ENCODE assay signal across 15 cellular contexts in the genomic region with DNA sequence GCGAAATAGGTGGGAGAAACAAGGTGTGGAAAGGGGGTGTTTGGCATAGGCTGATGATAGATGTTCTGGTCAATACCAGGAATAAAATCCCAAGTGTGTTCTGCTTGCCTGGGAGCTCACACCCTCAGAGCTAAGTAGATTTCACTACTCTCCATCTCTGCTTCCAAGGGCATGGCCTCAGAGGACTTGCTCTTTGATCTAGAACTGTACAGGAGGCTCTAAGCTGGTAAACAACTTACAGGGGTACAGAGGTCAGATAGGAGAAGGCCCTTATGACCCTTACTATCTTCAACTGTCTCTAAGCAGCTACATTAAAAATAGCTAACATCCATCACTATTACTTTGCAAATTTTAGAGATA.
DNase-seq lines count a peak whose midpoint lies in the region; ATAC-seq and TF ChIP-seq lines count a peak whose summit lies in the region.
"Had no signal": no experiment of that assay in that cellular context is flagged by ENCODE, and none has a peak within 500 bp of the region (broad histone marks: within the 10 kb centered on the region; RNA-seq: fewer than 3 reads in every experiment).

No MANE protein-coding gene starts in this region.

- H3K36me3 Mint-ChIP-seq in activated T-cell treated with anti-CD3 and anti-CD28 coated beads, Interleukin-2, amount 50 U/mL, for 24 hours (ENCODE audit: low read depth), result peaks cover 69% of the 10 kb centered on the region
- H3K36me3 Mint-ChIP-seq in activated T-cell treated with anti-CD3 and anti-CD28 coated beads, Interleukin-2, amount 50 U/mL, for 4 hours (ENCODE audit: insufficient read depth), result peaks cover 68% of the 10 kb centered on the region
- H3K36me3 Mint-ChIP-seq in activated B cell treated with CpG ODN at 0.5 μM for 24 hours (ENCODE audit: low read depth), result peaks cover 74% of the 10 kb centered on the region

- H3K27me3 ChIP-seq in DND-41 (ENCODE audit: insufficient read depth, low read length, poor library complexity) (no peaks in the 10 kb centered on the region), neutrophil (no peaks in the 10 kb centered on the region)
- H3K27me3 ChIP-seq: brain microvascular endothelial cell had no signal

- no peaks in the 10 kb centered on the region for H3K27me3 Mint-ChIP-seq in activated T-cell treated with anti-CD3 and anti-CD28 coated beads, Interleukin-2, amount 50 U/mL, for 24 hours
- H3K27me3 Mint-ChIP-seq in activated T-cell treated with anti-CD3 and anti-CD28 coated beads, Interleukin-2, amount 50 U/mL, for 4 hours (ENCODE audit: low read depth), result no peaks in the 10 kb centered on the region
- H3K27me3 Mint-ChIP-seq in activated B cell treated with CpG ODN at 0.5 μM for 24 hours, result no peaks in the 10 kb centered on the region

- ATAC-seq in activated T-cell treated with anti-CD3 and anti-CD28 coated beads, Interleukin-2, amount 50 U/mL, for 4 hours, result no peak
- ATAC-seq in DND-41 (ENCODE audit: insufficient read depth, low read depth) (no peak), activated B cell treated with CpG ODN at 0.5 μM for 24 hours (ENCODE audit: low read depth) (no peak), HG02623 (IDR thresholded peaks at IDR 0.05; ENCODE audit: unreplicated experiment) (no peak)

- no peak overlapping the region for H3K4me3 ChIP-seq in DND-41 (ENCODE audit: low read depth in 1 of 2, low read length in 2 of 2)
- no peak overlapping the region for H3K4me3 ChIP-seq in neutrophil (ENCODE audit: low read depth in 1 of 2, low read length in 1 of 2)
- H3K4me3 ChIP-seq: lung had no signal

- intact Hi-C loops in activated B cell treated with CpG ODN at 0.5 μM for 24 hours (cut with micrococcal nuclease), result no loop called here

- H3K4me1 ChIP-seq in DND-41 (ENCODE audit: insufficient read depth, low read length), result peaks cover 76% of the 10 kb centered on the region
- H3K4me1 ChIP-seq in neutrophil (ENCODE audit: control insufficient read depth in 1 of 2, insufficient read depth in 1 of 2, low read depth in 1 of 2, low read length in 1 of 2), result peaks cover 41 to 46% of the 10 kb centered on the region in 2 experiments

- TF ChIP-seq CTCF in DND-41 (IDR thresholded peaks at IDR 0.05; ENCODE audit: borderline replicate concordance, extremely low read depth, low read length, poor library complexity, severe bottlenecking) (no peak), activated B cell treated with CpG ODN at 0.5 μM for 24 hours (IDR thresholded peaks at IDR 0.05) (no peak), neutrophil (IDR thresholded peaks at IDR 0.05) (no peak)

- peaks cover 43% of the 10 kb centered on the region for H3K4me1 Mint-ChIP-seq in activated T-cell treated with anti-CD3 and anti-CD28 coated beads, Interleukin-2, amount 50 U/mL, for 24 hours (ENCODE audit: low read depth)
- H3K4me1 Mint-ChIP-seq in activated T-cell treated with anti-CD3 and anti-CD28 coated beads, Interleukin-2, amount 50 U/mL, for 4 hours (ENCODE audit: low read depth), result peaks cover 34% of the 10 kb centered on the region
- peaks cover 71% of the 10 kb centered on the region for H3K4me1 Mint-ChIP-seq in activated B cell treated with CpG ODN at 0.5 μM for 24 hours

- no peak overlapping the region for H3K9ac ChIP-seq in DND-41 (ENCODE audit: low read depth, low read length)

- H3K9me3 Mint-ChIP-seq in activated T-cell treated with anti-CD3 and anti-CD28 coated beads, Interleukin-2, amount 50 U/mL, for 24 hours, result no peaks in the 10 kb centered on the region
- H3K9me3 Mint-ChIP-seq in activated T-cell treated with anti-CD3 and anti-CD28 coated beads, Interleukin-2, amount 50 U/mL, for 4 hours, result no peaks in the 10 kb centered on the region
- no peaks in the 10 kb centered on the region for H3K9me3 Mint-ChIP-seq in activated B cell treated with CpG ODN at 0.5 μM for 24 hours

- peak overlapping the region; percentile 21; the same call in 1 of the 2 replicates for H3K27ac ChIP-seq in DND-41 (ENCODE audit: low read length)
- peak overlapping the region; percentile 15 for H3K27ac ChIP-seq in neutrophil
- H3K27ac ChIP-seq: brain microvascular endothelial cell had no signal

- no peak overlapping the region for H2AFZ ChIP-seq in DND-41 (ENCODE audit: low read depth, low read length)

- POLR2A ChIA-PET in activated B cell treated with CpG ODN at 0.5 μM for 24 hours (lab: Charles Lee), result interaction anchor here (0.6 to 9.3 kb wide), 4 partner anchors 9 to 102 kb away, joined by 3 to 117 read pairs (median 3); no protein-coding TSS in a partner anchor

- no peak for DNase-seq in activated T-cell treated with anti-CD3 and anti-CD28 coated beads, Interleukin-2, amount 50 U/mL, for 24 hours
- DNase-seq in activated T-cell treated with anti-CD3 and anti-CD28 coated beads, Interleukin-2, amount 50 U/mL, for 4 hours, result no peak
- no peak for DNase-seq in DND-41
- DNase-seq in activated B cell treated with CpG ODN at 0.5 μM for 24 hours, result no peak
- no peak for DNase-seq in middle frontal gyrus (ENCODE audit: extremely low spot score, low spot score)
- DNase-seq in SHP77 treated with DMSO at 0.1 percent for 48 hours (lab: John Stamatoyannopoulos, UW), result no peak
- DNase-seq: activated CD4-positive, CD25-positive, alpha-beta regulatory T cell treated with anti-CD3 and anti-CD28 coated beads, Interleukin-2, amount 50 U/mL, for 72 hours; brain microvascular endothelial cell; H9; NCI-H1417 treated with DMSO at 0.1 percent for 48 hours; stimulated activated naive CD8-positive, alpha-beta T cell treated with anti-CD3 and anti-CD28 coated beads, Interleukin-15, Interleukin-2, amounts not matched to agents 100 U/mL and 50 U/mL, for 24 hours; SW 1271 had no signal

- no peaks in the 10 kb centered on the region for H3K9me3 ChIP-seq in DND-41 (ENCODE audit: insufficient read depth, low read length, severe bottlenecking)
- H3K9me3 ChIP-seq in neutrophil, result no peaks in the 10 kb centered on the region

- H3K4me3 Mint-ChIP-seq in activated T-cell treated with anti-CD3 and anti-CD28 coated beads, Interleukin-2, amount 50 U/mL, for 24 hours, result no peak overlapping the region
- no peak overlapping the region for H3K4me3 Mint-ChIP-seq in activated T-cell treated with anti-CD3 and anti-CD28 coated beads, Interleukin-2, amount 50 U/mL, for 4 hours
- peak overlapping the region; percentile 35 for H3K4me3 Mint-ChIP-seq in activated B cell treated with CpG ODN at 0.5 μM for 24 hours
- H3K4me3 Mint-ChIP-seq: H9 had no signal

- H4K20me1 ChIP-seq in DND-41 (ENCODE audit: insufficient read depth, low read length), result peaks cover 60% of the 10 kb centered on the region

- H3K27ac Mint-ChIP-seq in activated T-cell treated with anti-CD3 and anti-CD28 coated beads, Interleukin-2, amount 50 U/mL, for 24 hours, result peak overlapping the region; percentile 98
- peak overlapping the region; percentile 26 for H3K27ac Mint-ChIP-seq in activated B cell treated with CpG ODN at 0.5 μM for 24 hours
- H3K27ac Mint-ChIP-seq: H9 had no signal

- peaks cover 100% of the 10 kb centered on the region for H3K79me2 ChIP-seq in DND-41 (ENCODE audit: insufficient read depth, low read length)

- CTCF ChIA-PET in activated B cell treated with CpG ODN at 0.5 μM for 24 hours (lab: Charles Lee), result interaction anchor here (0.9 to 4.0 kb wide), 3 partner anchors 8 to 84 kb away, joined by 3 to 19 read pairs (median 6); no protein-coding TSS in a partner anchor

- H3K36me3 ChIP-seq in DND-41 (ENCODE audit: insufficient read depth, low read length) (peaks cover 75% of the 10 kb centered on the region), neutrophil (peaks cover 35% of the 10 kb centered on the region)
- H3K36me3 ChIP-seq: brain microvascular endothelial cell had no signal

- H3K4me2 ChIP-seq in DND-41 (ENCODE audit: insufficient read depth, low read length), result peak overlapping the region; percentile 62; the same call in 1 of the 2 replicates
